ENCODE assay signal across 11 cellular contexts in the genomic region with DNA sequence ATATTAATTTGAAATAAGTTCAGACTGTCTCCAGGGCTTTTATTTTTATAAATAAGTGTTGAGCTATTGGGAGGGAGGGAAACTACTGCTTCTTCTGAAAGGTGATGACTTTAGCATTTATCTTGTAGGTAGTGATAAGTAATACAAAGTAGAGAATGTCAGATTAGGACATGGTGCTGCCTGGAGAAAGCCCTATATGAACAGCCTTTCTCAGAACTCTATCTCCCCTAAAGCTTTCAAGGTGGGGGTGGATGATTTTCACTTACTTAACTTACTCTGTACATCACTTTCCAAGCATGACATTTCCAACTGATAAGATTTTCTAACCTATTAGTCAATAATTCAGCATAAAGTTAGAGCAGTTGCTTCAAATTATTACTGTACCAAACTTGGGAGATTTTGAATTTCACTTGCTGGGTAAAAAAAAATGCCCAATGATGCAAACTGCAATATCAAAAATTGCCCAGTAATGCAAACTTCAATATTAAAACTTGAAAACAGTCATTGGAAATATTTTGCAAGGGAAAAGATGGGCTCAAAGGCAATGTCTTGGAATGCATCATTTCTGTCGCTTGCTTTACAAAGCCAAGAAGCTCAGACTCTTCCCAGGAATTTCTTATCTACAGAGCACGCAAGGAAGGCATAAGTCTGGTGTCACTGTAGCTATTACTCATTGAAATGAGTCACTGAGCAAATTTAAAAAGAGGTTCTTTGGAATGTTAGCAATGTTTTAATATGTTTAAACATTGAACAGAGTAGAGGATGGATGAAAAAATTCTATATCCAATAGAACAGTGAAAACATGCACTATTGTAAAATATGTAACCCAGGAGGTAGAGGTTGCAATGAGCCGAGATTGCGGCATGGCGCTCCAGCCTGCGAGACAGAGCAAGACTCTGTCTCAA.
DNase-seq lines count a peak whose midpoint lies in the region; ATAC-seq lines count a peak whose summit lies in the region.
"Had no signal": no experiment of that assay in that cellular context is flagged by ENCODE, and none has a peak within 500 bp of the region (broad histone marks: within the 10 kb centered on the region; RNA-seq: fewer than 3 reads in every experiment).

No MANE protein-coding gene starts in this region.

- DNase-seq in AG08396 (ENCODE audit: low spot score) (peak; percentile 68), HT-29 (ENCODE audit: low spot score) (peak; percentile 61), astrocyte of the hippocampus (ENCODE audit: low read depth, low spot score) (peak; percentile 80), kidney tubule cell (ENCODE audit: low spot score) (peak; percentile 93), NCI-H1436 treated with DMSO at 0.1 percent for 48 hours (lab: John Stamatoyannopoulos, UW) (no peak)
- DNase-seq in stimulated activated CD4-positive, alpha-beta T cell treated with anti-CD3 and anti-CD28 coated beads, Interleukin-4, amount 100 ng/mL, for 24 hours, result no peak
- DNase-seq: activated naive CD8-positive, alpha-beta T cell treated with anti-CD3 and anti-CD28 coated beads, Interleukin-2, amount 50 U/mL, for 24 hours; left ventricle myocardium inferior; upper lobe of left lung had no signal

- ATAC-seq in GM18873 (IDR thresholded peaks at IDR 0.05; ENCODE audit: low FRiP score, unreplicated experiment) (no peak), GM21381 (IDR thresholded peaks at IDR 0.05; ENCODE audit: unreplicated experiment) (no peak)
- ATAC-seq: activated naive CD8-positive, alpha-beta T cell treated with anti-CD3 and anti-CD28 coated beads, Interleukin-2, amount 50 U/mL, for 24 hours had no signal

Comparison
In these comparisons a context has a peak if more than half of its experiments do, and no peak if none do; other contexts are left out.
1. DNase-seq: peak in AG08396 (single experiment), HT-29 (single experiment), astrocyte of the hippocampus (single experiment) and kidney tubule cell (single experiment); none in NCI-H1436 treated with DMSO at 0.1 percent for 48 hours (single experiment) and stimulated activated CD4-positive, alpha-beta T cell treated with anti-CD3 and anti-CD28 coated beads, Interleukin-4, amount 100 ng/mL, for 24 hours (single experiment).